Comparison of ENCODE assay signal across 8 cellular contexts in genomic region chr3:193869221-193870201, GRCh38.
DNase-seq lines count a peak whose midpoint lies in the region; ATAC-seq and TF ChIP-seq lines count a peak whose summit lies in the region.

No MANE protein-coding gene starts in this region.

- peak; percentile 83 for ATAC-seq in activated naive CD8-positive, alpha-beta T cell treated with anti-CD3 and anti-CD28 coated beads, Interleukin-2, amount 50 U/mL, for 24 hours
- ATAC-seq in stimulated activated naive CD8-positive, alpha-beta T cell treated with anti-CD3 and anti-CD28 coated beads, Interleukin-15, amount 100 ng/mL, for 72 hours, result peak; percentile 84

- peaks cover 5% of the 10 kb centered on the region for H3K27me3 ChIP-seq in suprapubic skin

- no peaks in the 10 kb centered on the region for H3K36me3 Mint-ChIP-seq in activated naive CD8-positive, alpha-beta T cell treated with anti-CD3 and anti-CD28 coated beads, Interleukin-2, amount 50 U/mL, for 24 hours (ENCODE audit: low read depth)

- no peak overlapping the region for H3K27ac ChIP-seq in suprapubic skin

- no peak for TF ChIP-seq CTCF in suprapubic skin (IDR thresholded peaks at IDR 0.05)

- WGBS in suprapubic skin, result 72% methylated on average over 26 of the region's 71 CpGs

- no peak overlapping the region for H3K4me3 ChIP-seq in suprapubic skin

- H3K4me3 Mint-ChIP-seq in activated naive CD8-positive, alpha-beta T cell treated with anti-CD3 and anti-CD28 coated beads, Interleukin-2, amount 50 U/mL, for 24 hours, result peak overlapping the region; percentile 21
- H3K4me3 Mint-ChIP-seq in stimulated activated naive CD8-positive, alpha-beta T cell treated with anti-CD3 and anti-CD28 coated beads, Interleukin-15, amount 100 ng/mL, for 72 hours, result peak overlapping the region; percentile 24 to 63

- H3K9me3 Mint-ChIP-seq in activated naive CD8-positive, alpha-beta T cell treated with anti-CD3 and anti-CD28 coated beads, Interleukin-2, amount 50 U/mL, for 24 hours, result no peaks in the 10 kb centered on the region
- H3K9me3 Mint-ChIP-seq in stimulated activated naive CD8-positive, alpha-beta T cell treated with anti-CD3 and anti-CD28 coated beads, Interleukin-15, amount 100 ng/mL, for 72 hours, result no peaks in the 10 kb centered on the region

- no peak for TF ChIP-seq POLR2A in suprapubic skin (IDR thresholded peaks at IDR 0.05)

- H3K36me3 ChIP-seq in suprapubic skin, result no peaks in the 10 kb centered on the region

- peaks cover 45% of the 10 kb centered on the region for H3K4me1 ChIP-seq in suprapubic skin

- H3K27ac Mint-ChIP-seq in activated naive CD8-positive, alpha-beta T cell treated with anti-CD3 and anti-CD28 coated beads, Interleukin-2, amount 50 U/mL, for 24 hours, result no peak overlapping the region
- peak overlapping the region in 1 of 2 donors; percentile 16 for H3K27ac Mint-ChIP-seq in stimulated activated naive CD8-positive, alpha-beta T cell treated with anti-CD3 and anti-CD28 coated beads, Interleukin-15, amount 100 ng/mL, for 72 hours

- H3K4me1 Mint-ChIP-seq in activated naive CD8-positive, alpha-beta T cell treated with anti-CD3 and anti-CD28 coated beads, Interleukin-2, amount 50 U/mL, for 24 hours, result peaks cover 35% of the 10 kb centered on the region
- H3K4me1 Mint-ChIP-seq in stimulated activated naive CD8-positive, alpha-beta T cell treated with anti-CD3 and anti-CD28 coated beads, Interleukin-15, amount 100 ng/mL, for 72 hours, result peaks cover 14% of the 10 kb centered on the region

- DNase-seq in A172 (ENCODE audit: low spot score), result peak; percentile 90
- peak; percentile 43 for DNase-seq in HS-5 (ENCODE audit: low read depth)
- peak; percentile 59 for DNase-seq in activated naive CD8-positive, alpha-beta T cell treated with anti-CD3 and anti-CD28 coated beads, Interleukin-2, amount 50 U/mL, for 24 hours
- DNase-seq in iPS-NIHi7 (ENCODE audit: extremely low spot score), result peak; percentile 89
- DNase-seq in stimulated activated naive CD8-positive, alpha-beta T cell treated with anti-CD3 and anti-CD28 coated beads, Interleukin-15, amount 100 ng/mL, for 72 hours, result peak; percentile 40 to 56
- no peak for DNase-seq in DMS53 treated with DMSO at 0.1 percent for 48 hours (lab: John Stamatoyannopoulos, UW; ENCODE audit: unreplicated experiment)
- DNase-seq in suprapubic skin (ENCODE audit: low spot score in 2 of 2), result no peak
- DNase-seq in NCI-H748 treated with DMSO at 0.1 percent for 48 hours (lab: John Stamatoyannopoulos, UW), result no peak

- H3K27me3 Mint-ChIP-seq in activated naive CD8-positive, alpha-beta T cell treated with anti-CD3 and anti-CD28 coated beads, Interleukin-2, amount 50 U/mL, for 24 hours, result peaks cover 36% of the 10 kb centered on the region
- peaks cover 52% of the 10 kb centered on the region for H3K27me3 Mint-ChIP-seq in stimulated activated naive CD8-positive, alpha-beta T cell treated with anti-CD3 and anti-CD28 coated beads, Interleukin-15, amount 100 ng/mL, for 72 hours

- no peak for TF ChIP-seq EP300 in suprapubic skin (IDR thresholded peaks at IDR 0.05)

- H3K9me3 ChIP-seq in suprapubic skin, result no peaks in the 10 kb centered on the region

Comparison
In these comparisons a context has a peak if more than half of its experiments do, and no peak if none do; other contexts are left out.
1. DNase-seq: peak in A172 (single experiment), HS-5 (single experiment), activated naive CD8-positive, alpha-beta T cell treated with anti-CD3 and anti-CD28 coated beads, Interleukin-2, amount 50 U/mL, for 24 hours (single experiment), iPS-NIHi7 (single experiment) and stimulated activated naive CD8-positive, alpha-beta T cell treated with anti-CD3 and anti-CD28 coated beads, Interleukin-15, amount 100 ng/mL, for 72 hours (2 of 2); none in DMS53 treated with DMSO at 0.1 percent for 48 hours (single experiment), suprapubic skin (0 of 2) and NCI-H748 treated with DMSO at 0.1 percent for 48 hours (single experiment).